ENCODE assay signal across 22 cellular contexts in genomic region chr10:80894797-80895467, GRCh38.
DNase-seq lines count a peak whose midpoint lies in the region; ATAC-seq, FAIRE-seq and TF ChIP-seq lines count a peak whose summit lies in the region.
"Had no signal": no experiment of that assay in that cellular context is flagged by ENCODE, and none has a peak within 500 bp of the region (broad histone marks: within the 10 kb centered on the region; RNA-seq: fewer than 3 reads in every experiment).

No MANE protein-coding gene starts in this region.

- H3K4me1 ChIP-seq in H9 (ENCODE audit: insufficient read depth, low read length) (peaks cover 22% of the 10 kb centered on the region), K562 (replicated peaks in 1 of 2; ENCODE audit: control insufficient read depth in 2 of 2, insufficient read depth in 2 of 2, low read length in 2 of 2) (peaks cover 0 to 6% of the 10 kb centered on the region in 2 experiments; a peak in 2 of 5 replicates)
- H3K4me1 ChIP-seq: HAP-1, SJCRH30 had no signal

- no peak overlapping the region for H2BK12ac ChIP-seq in H9 (ENCODE audit: insufficient read length, low read depth, low read length)

- no peak overlapping the region for H3K18ac ChIP-seq in H9 (ENCODE audit: insufficient read length, low read depth, low read length)

- peak; percentile 41; the same call in 2 of the 3 replicates for ATAC-seq in K562
- ATAC-seq in stimulated activated memory B cell treated with anti-CD40 and anti-IgM and Interleukin-4, amounts not matched to agents 10 μg/mL and 1 μg/mL and 100 μg/mL, for 72 hours = peak; percentile 42
- ATAC-seq in activated T-helper 17 cell treated with anti-CD3 and anti-CD28 coated beads, Interleukin-2, amount 50 U/mL, for 72 hours (replicated peaks) = no peak
- no peak for ATAC-seq in GM18502 (IDR thresholded peaks at IDR 0.05; ENCODE audit: poor library complexity, unreplicated experiment)

- POLR2A ChIA-PET in K562 (lab: Yijun Ruan, JAX) = interaction anchor here (0.7 to 1.3 kb wide), 3 partner anchors 18 to 251 kb away, joined by 3 to 6 read pairs (median 3); no protein-coding TSS in a partner anchor

- no peaks in the 10 kb centered on the region; a peak in 1 of 7 replicates for H3K36me3 Mint-ChIP-seq in H9 (ENCODE audit: insufficient read depth in 1 of 3, low read depth in 3 of 3)
- no peaks in the 10 kb centered on the region for H3K36me3 Mint-ChIP-seq in stimulated activated memory B cell treated with anti-CD40 and anti-IgM and Interleukin-4, amounts not matched to agents 10 μg/mL and 1 μg/mL and 100 μg/mL, for 72 hours
- H3K36me3 Mint-ChIP-seq in activated T-helper 17 cell treated with anti-CD3 and anti-CD28 coated beads, Interleukin-2, amount 50 U/mL, for 72 hours (ENCODE audit: low read depth) = no peaks in the 10 kb centered on the region

- no peak overlapping the region for H2BK15ac ChIP-seq in H9 (ENCODE audit: low read depth, low read length)

- in situ Hi-C loops in K562 (cut with MboI) = no loop called here

- H3K4me3 ChIP-seq in K562 = no peak overlapping the region
- H3K4me3 ChIP-seq: HAP-1, PC-9, SJCRH30 had no signal

- H3K9me3 Mint-ChIP-seq in H9 = no peaks in the 10 kb centered on the region; a peak in 1 of 5 replicates
- no peaks in the 10 kb centered on the region for H3K9me3 Mint-ChIP-seq in stimulated activated memory B cell treated with anti-CD40 and anti-IgM and Interleukin-4, amounts not matched to agents 10 μg/mL and 1 μg/mL and 100 μg/mL, for 72 hours
- H3K9me3 Mint-ChIP-seq in activated T-helper 17 cell treated with anti-CD3 and anti-CD28 coated beads, Interleukin-2, amount 50 U/mL, for 72 hours = no peaks in the 10 kb centered on the region
- H3K9me3 Mint-ChIP-seq: CD4-positive, alpha-beta T cell had no signal

- no peak overlapping the region for H3K4ac ChIP-seq in H9 (ENCODE audit: low read depth, low read length)

- no peak for TF ChIP-seq POLR2A in K562 (conservative IDR thresholded peaks at IDR 0.05)

- TF ChIP-seq CTCF in H9 (conservative IDR thresholded peaks at IDR 0.05) (no peak), K562 (IDR thresholded peaks at IDR 0.05 in 2 of 3, conservative IDR thresholded peaks at IDR 0.05 in 1 of 3; ENCODE audit: insufficient read depth in 2 of 3, low read depth in 1 of 3, low read length in 3 of 3) (no peak)

- H2BK120ac ChIP-seq in H9 (ENCODE audit: low read depth, low read length, poor library complexity, severe bottlenecking) = no peak overlapping the region

- no peak for TF ChIP-seq RAD21 in K562 (CRISPR knock-in tag; conservative IDR thresholded peaks at IDR 0.05 in 1 of 2, IDR thresholded peaks at IDR 0.05 in 1 of 2)

- H2AFZ ChIP-seq in H9 (ENCODE audit: low read length) (no peak overlapping the region), K562 (ENCODE audit: low read depth, low read length) (no peak overlapping the region)
- H2AFZ ChIP-seq: PC-9 had no signal

- WGBS in H9 (ENCODE audit: extremely low coverage, insufficient read length, low lambda C conversion rate) = no CpG with 5 or more reads among the region's 11 CpGs
- 4% methylated on average over 11 of the region's 11 CpGs for WGBS in K562 (ENCODE audit: insufficient coverage, low coverage, missing lambda C conversion rate)

- no peak overlapping the region for H4K5ac ChIP-seq in H9 (ENCODE audit: insufficient read length, low read depth, low read length)

- peak overlapping the region in 1 of 3 experiments; percentile 89; a peak in 4 of 7 replicates for H3K27ac Mint-ChIP-seq in H9
- H3K27ac Mint-ChIP-seq in stimulated activated memory B cell treated with anti-CD40 and anti-IgM and Interleukin-4, amounts not matched to agents 10 μg/mL and 1 μg/mL and 100 μg/mL, for 72 hours = no peak overlapping the region
- H3K27ac Mint-ChIP-seq in activated T-helper 17 cell treated with anti-CD3 and anti-CD28 coated beads, Interleukin-2, amount 50 U/mL, for 72 hours = no peak overlapping the region
- H3K27ac Mint-ChIP-seq: CD4-positive, alpha-beta T cell had no signal

- no peak overlapping the region for H2AK5ac ChIP-seq in H9 (ENCODE audit: insufficient read length, low read length)

- no peak overlapping the region for H3K56ac ChIP-seq in H9 (ENCODE audit: insufficient read length, low read depth, low read length)

- no peaks in the 10 kb centered on the region for H3K23me2 ChIP-seq in H9 (ENCODE audit: insufficient read length, low read depth, low read length, poor library complexity, severe bottlenecking)

- H3K4me1 Mint-ChIP-seq in H9 = peaks cover 26 to 48% of the 10 kb centered on the region in 2 experiments
- no peaks in the 10 kb centered on the region for H3K4me1 Mint-ChIP-seq in stimulated activated memory B cell treated with anti-CD40 and anti-IgM and Interleukin-4, amounts not matched to agents 10 μg/mL and 1 μg/mL and 100 μg/mL, for 72 hours
- no peaks in the 10 kb centered on the region for H3K4me1 Mint-ChIP-seq in activated T-helper 17 cell treated with anti-CD3 and anti-CD28 coated beads, Interleukin-2, amount 50 U/mL, for 72 hours

- no peak for TF ChIP-seq EP300 in K562 (IDR thresholded peaks at IDR 0.05; ENCODE audit: low read length)

- peak; percentile 67 for DNase-seq in H9
- no peak for DNase-seq in K562 (ENCODE audit: extremely low read depth in 1 of 4, low spot score in 3 of 4)
- DNase-seq in iPS-NIHi11 (ENCODE audit: low spot score) = peak; percentile 27
- DNase-seq in T-helper 2 cell = no peak
- no peak for DNase-seq in NCI-H748 treated with DMSO at 0.1 percent for 48 hours (lab: John Stamatoyannopoulos, UW)
- DNase-seq: Calu3; CD4-positive, alpha-beta T cell; KG1; NCI-H1436; NCI-H2029; NCI-H2171; NCI-H446; NCI-H774; PC-9; SJCRH30 had no signal

- H2BK5ac ChIP-seq in H9 (ENCODE audit: insufficient read length, low read length) = no peak overlapping the region

- no peaks in the 10 kb centered on the region for H3K9me1 ChIP-seq in K562 (ENCODE audit: control insufficient read depth, insufficient read depth, low read length)

- H4K8ac ChIP-seq in H9 (replicated peaks; ENCODE audit: insufficient read length, low read depth, low read length) = no peak overlapping the region

- H3K4me2 ChIP-seq in H9 (ENCODE audit: insufficient read depth, insufficient read length, low read length) (peak overlapping the region; percentile 28), K562 (ENCODE audit: insufficient read depth, low read length) (no peak overlapping the region)
- H3K4me2 ChIP-seq: PC-9 had no signal

- no peak overlapping the region for H3T11ph ChIP-seq in H9 (ENCODE audit: low read length)

- intact Hi-C loops in K562 (cut with micrococcal nuclease) = no loop called here

- CTCF ChIA-PET in K562 (lab: Yijun Ruan, JAX; ENCODE audit: low intra/inter-chr PET ratio) = no interaction called here

- H4K91ac ChIP-seq in H9 (ENCODE audit: insufficient read length, low read depth, low read length) = no peak overlapping the region

- H3K14ac ChIP-seq in H9 (ENCODE audit: insufficient read depth, low read length) = no peak overlapping the region

- no peaks in the 10 kb centered on the region for H3K79me1 ChIP-seq in H9 (ENCODE audit: insufficient read depth, low read depth, low read length, poor library complexity, severe bottlenecking)

- H3K27ac ChIP-seq in H9 (ENCODE audit: insufficient read length, low read depth, low read length) (no peak overlapping the region), K562 (ENCODE audit: extremely low read depth, low read depth, low read length) (no peak overlapping the region)
- H3K27ac ChIP-seq: HL-60, PC-9, SJCRH30 had no signal

- no peaks in the 10 kb centered on the region for H3K36me3 ChIP-seq in K562 (ENCODE audit: control insufficient read depth, insufficient read depth, low read length)
- H3K36me3 ChIP-seq: HAP-1, SJCRH30 had no signal

- peak overlapping the region in 1 of 2 experiments; percentile 57; a peak in 3 of 5 replicates for H3K4me3 Mint-ChIP-seq in H9
- no peak overlapping the region for H3K4me3 Mint-ChIP-seq in stimulated activated memory B cell treated with anti-CD40 and anti-IgM and Interleukin-4, amounts not matched to agents 10 μg/mL and 1 μg/mL and 100 μg/mL, for 72 hours
- no peak overlapping the region for H3K4me3 Mint-ChIP-seq in activated T-helper 17 cell treated with anti-CD3 and anti-CD28 coated beads, Interleukin-2, amount 50 U/mL, for 72 hours
- H3K4me3 Mint-ChIP-seq: CD4-positive, alpha-beta T cell had no signal

- H3K27me3 Mint-ChIP-seq in H9 (ENCODE audit: low read depth) = peaks cover 90% of the 10 kb centered on the region
- no peaks in the 10 kb centered on the region for H3K27me3 Mint-ChIP-seq in stimulated activated memory B cell treated with anti-CD40 and anti-IgM and Interleukin-4, amounts not matched to agents 10 μg/mL and 1 μg/mL and 100 μg/mL, for 72 hours
- no peaks in the 10 kb centered on the region for H3K27me3 Mint-ChIP-seq in activated T-helper 17 cell treated with anti-CD3 and anti-CD28 coated beads, Interleukin-2, amount 50 U/mL, for 72 hours
- H3K27me3 Mint-ChIP-seq: CD4-positive, alpha-beta T cell had no signal

- H3K23ac ChIP-seq in H9 (ENCODE audit: insufficient read length, low read depth, low read length) = no peak overlapping the region

- H3K9me3 ChIP-seq in H9 (ENCODE audit: control insufficient read depth, low read depth, low read length) (no peaks in the 10 kb centered on the region), K562 (replicated peaks; ENCODE audit: control insufficient read depth, insufficient read depth, low read depth, low read length) (no peaks in the 10 kb centered on the region)
- H3K9me3 ChIP-seq: HAP-1, SJCRH30 had no signal

- H3K27me3 ChIP-seq in H9 (ENCODE audit: insufficient read depth, low read length) (peaks cover 13% of the 10 kb centered on the region; the same call in 1 of the 2 replicates), K562 (ENCODE audit: control insufficient read depth in 2 of 2, insufficient read depth in 2 of 2, low read length in 2 of 2) (peaks cover 0 to 8% of the 10 kb centered on the region in 2 experiments; a peak in 2 of 5 replicates)
- H3K27me3 ChIP-seq: SJCRH30 had no signal

- BruUV-seq in K562 (replicated peaks; lab: Mats Ljungman, UMichigan) = no TSS peak

- H4K20me1 ChIP-seq in H9 (ENCODE audit: control insufficient read depth, insufficient read depth, insufficient read length) (no peaks in the 10 kb centered on the region), K562 (replicated peaks; ENCODE audit: control insufficient read depth, insufficient read depth, low read length) (no peaks in the 10 kb centered on the region)

- FAIRE-seq in K562 (lab: Jason Lieb, UNC) = no peak
- FAIRE-seq: GM18507, HTR-8/SVneo had no signal

- no peak overlapping the region for H2BK20ac ChIP-seq in H9 (ENCODE audit: low read depth, low read length, poor library complexity, severe bottlenecking)

- H3K9ac ChIP-seq in H9 (ENCODE audit: extremely low read depth, insufficient read length, low read length) (no peak overlapping the region), K562 (ENCODE audit: insufficient read depth in 1 of 2, low read depth in 2 of 2, low read length in 2 of 2) (no peak overlapping the region)

- H3K79me2 ChIP-seq in H9 (ENCODE audit: insufficient read depth, low read length) (no peaks in the 10 kb centered on the region), K562 (ENCODE audit: control insufficient read depth, insufficient read depth, low read length) (no peaks in the 10 kb centered on the region)

TF ChIP-seq in K562, 482 proteins besides CTCF, POLR2A, EP300 and RAD21:
- TF ChIP-seq XRCC5 (IDR thresholded peaks at IDR 0.05; ENCODE audit: low read depth, low read length) (no peak), ILF3 (IDR thresholded peaks at IDR 0.05; ENCODE audit: borderline replicate concordance) (no peak)

Comparison
In these comparisons a context has a peak if more than half of its experiments do, and no peak if none do; other contexts are left out.
1. DNase-seq: peak in H9 (single experiment) and iPS-NIHi11 (single experiment); none in K562 (0 of 4), T-helper 2 cell (0 of 5) and NCI-H748 treated with DMSO at 0.1 percent for 48 hours (single experiment).
2. ATAC-seq: peak in K562 (single experiment) and stimulated activated memory B cell treated with anti-CD40 and anti-IgM and Interleukin-4, amounts not matched to agents 10 μg/mL and 1 μg/mL and 100 μg/mL, for 72 hours (single experiment); none in activated T-helper 17 cell treated with anti-CD3 and anti-CD28 coated beads, Interleukin-2, amount 50 U/mL, for 72 hours (single experiment) and GM18502 (single experiment).